22 cellular contexts compared by ENCODE assay signal in the genomic region with DNA sequence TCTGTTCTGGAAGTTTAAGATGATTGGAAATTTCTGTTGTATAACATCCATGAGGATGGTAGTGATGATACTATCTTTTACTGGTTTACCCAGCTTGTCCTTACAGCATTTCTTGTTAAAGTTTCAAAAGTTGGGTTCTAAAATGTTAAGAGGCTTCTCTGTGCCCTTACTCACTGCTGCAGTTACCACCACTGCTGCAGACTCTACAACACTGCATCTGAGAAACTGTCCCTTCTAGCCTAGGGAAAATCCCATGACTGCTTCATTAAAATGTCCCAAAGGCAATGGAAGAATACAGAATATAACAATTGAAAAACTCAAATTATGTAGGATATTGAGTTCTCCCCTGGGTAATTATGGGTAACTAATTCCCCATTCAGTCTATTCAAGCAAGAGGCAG. TPM values are rescaled to one million over a fixed set of nuclear protein-coding genes. Genes with fewer than 3 reads are reported as not detected.
DNase-seq lines count a peak whose midpoint lies in the region; ATAC-seq and TF ChIP-seq lines count a peak whose summit lies in the region.
"Had no signal": no experiment of that assay in that cellular context is flagged by ENCODE, and none has a peak within 500 bp of the region (broad histone marks: within the 10 kb centered on the region; RNA-seq: fewer than 3 reads in every experiment).

No MANE protein-coding gene starts in this region.

- peak overlapping the region; percentile 56 to 65 for H3K27ac Mint-ChIP-seq in natural killer cell
- H3K27ac Mint-ChIP-seq: CD4-positive, alpha-beta memory T cell; HFFc6; nephron had no signal

- H3K27ac ChIP-seq in ACC112 (ENCODE audit: low read depth, low read length) (no peak overlapping the region), PC-9 (peak overlapping the region; percentile 63)
- H3K27ac ChIP-seq: RWPE1, sigmoid colon had no signal

- H4K20me1 ChIP-seq in PC-9 (ENCODE audit: insufficient read depth): no peaks in the 10 kb centered on the region

- H3K4me3 Mint-ChIP-seq in natural killer cell: no peak overlapping the region
- H3K4me3 Mint-ChIP-seq: CD4-positive, alpha-beta memory T cell; HFFc6; nephron had no signal

- CTCF ChIA-PET in PC-9 (lab: Charles Lee): interaction anchor here (0.6 kb wide), 1 partner anchor 31 kb away, joined by 6 read pairs; no protein-coding TSS in a partner anchor

- peak; percentile 33 for ATAC-seq in GM21786 (IDR thresholded peaks at IDR 0.05; ENCODE audit: unreplicated experiment)
- ATAC-seq in natural killer cell: no peak
- ATAC-seq in left cardiac atrium: no peak
- ATAC-seq: SK-N-SH treated with all-trans-retinoic acid at 6 μM for 48 hours had no signal

- no TSS peak for BruUV-seq in PC-9 (replicated peaks; lab: Mats Ljungman, UMichigan)

- H3F3A ChIP-seq in PC-9 (ENCODE audit: insufficient read depth, low read depth): peaks cover 14% of the 10 kb centered on the region

- POLR2A ChIA-PET in PC-9 (lab: Charles Lee; ENCODE audit: unreplicated experiment): interaction anchor here (1.1 kb wide), 1 partner anchor 17 kb away, joined by 3 read pairs; no protein-coding TSS in a partner anchor

- H3K36me3 ChIP-seq in ACC112 (ENCODE audit: insufficient read depth, low read length): no peaks in the 10 kb centered on the region
- no peaks in the 10 kb centered on the region for H3K36me3 ChIP-seq in PC-9 (ENCODE audit: low read depth)
- H3K36me3 ChIP-seq: sigmoid colon had no signal

- no peaks in the 10 kb centered on the region for H3K9me3 ChIP-seq in PC-9 (ENCODE audit: insufficient read depth, low read depth)
- H3K9me3 ChIP-seq: sigmoid colon had no signal

- no peaks in the 10 kb centered on the region; the same call in 1 of the 2 replicates for H3K9me2 ChIP-seq in PC-9 (ENCODE audit: insufficient read depth)

- DNase-seq in PC-9: no peak
- DNase-seq in natural killer cell: no peak
- no peak for DNase-seq in mucosa of gallbladder (ENCODE audit: low spot score)
- DNase-seq in NOMO-1 treated with DMSO at 0.1 percent for 48 hours (lab: John Stamatoyannopoulos, UW; ENCODE audit: unreplicated experiment): no peak
- DNase-seq in stimulated activated CD4-positive, alpha-beta T cell treated with anti-CD3 and anti-CD28 coated beads, Interleukin-4, amount 100 ng/mL, for 4 hours: no peak
- DNase-seq in left cardiac atrium: no peak
- DNase-seq: activated CD4-positive, CD25-positive, alpha-beta regulatory T cell; CD4-positive, alpha-beta memory T cell; effector CD4-positive, alpha-beta T cell; erythroblast; NCI-H1105 treated with DMSO at 0.1 percent for 48 hours; NCI-H510A; posterior cingulate gyrus; sigmoid colon; stimulated activated CD4-positive, alpha-beta T cell treated with anti-CD3 and anti-CD28 coated beads, Interleukin-15, amount 100 ng/mL, for 24 hours; T-helper 9 cell had no signal

- H3K27me3 ChIP-seq in ACC112 (ENCODE audit: insufficient read depth, low read length) (no peaks in the 10 kb centered on the region), PC-9 (ENCODE audit: insufficient read depth, low read depth) (no peaks in the 10 kb centered on the region)
- H3K27me3 ChIP-seq: sigmoid colon had no signal

- intact Hi-C loops in PC-9 (cut with micrococcal nuclease; ENCODE audit: unreplicated experiment): loop anchor here (10.0 kb wide), 1 partner anchor 362 kb away; a partner anchor contains a TSS
- intact Hi-C loops in natural killer cell (cut with micrococcal nuclease): no loop called here
- intact Hi-C loops in left cardiac atrium (cut with DNase I): no loop called here

- H2AFZ ChIP-seq in ACC112 (ENCODE audit: low read length, unreplicated experiment): peak overlapping the region; percentile 58
- peak overlapping the region; percentile 63 for H2AFZ ChIP-seq in PC-9

- H3K36me3 Mint-ChIP-seq in natural killer cell: peaks cover 7% of the 10 kb centered on the region

- H3K9me3 Mint-ChIP-seq in natural killer cell: no peaks in the 10 kb centered on the region
- H3K9me3 Mint-ChIP-seq: CD4-positive, alpha-beta memory T cell; HFFc6; nephron had no signal

- H3K4me3 ChIP-seq in ACC112 (ENCODE audit: low read depth, low read length) (no peak overlapping the region), PC-9 (peak overlapping the region; percentile 35; the same call in 1 of the 2 replicates)
- H3K4me3 ChIP-seq: sigmoid colon had no signal

- peaks cover 22 to 27% of the 10 kb centered on the region in 2 donors for H3K4me1 Mint-ChIP-seq in natural killer cell

- peak overlapping the region; percentile 61 for H3K4me2 ChIP-seq in PC-9

- H3K79me2 ChIP-seq in ACC112 (ENCODE audit: control insufficient read depth, insufficient read depth, low read length, unreplicated experiment): peaks cover 11% of the 10 kb centered on the region
- H3K79me2 ChIP-seq in PC-9 (ENCODE audit: low read depth): peaks cover 11% of the 10 kb centered on the region

- no peaks in the 10 kb centered on the region for H3K4me1 ChIP-seq in ACC112 (ENCODE audit: control insufficient read depth, insufficient read depth, low read length, unreplicated experiment)
- peaks cover 18% of the 10 kb centered on the region for H3K4me1 ChIP-seq in PC-9 (replicated peaks; ENCODE audit: insufficient read depth)

- no peak for TF ChIP-seq CTCF in PC-9 (conservative IDR thresholded peaks at IDR 0.05)
- no peak for TF ChIP-seq CTCF in natural killer cell (IDR thresholded peaks at IDR 0.05)

- H3K27me3 Mint-ChIP-seq in natural killer cell (ENCODE audit: low read depth in 2 of 2): peaks cover 4 to 15% of the 10 kb centered on the region in 2 donors

RNA-seq across cellular contexts. Expression of a gene that starts 3.8 kb away (rescaled TPM):
- total RNA-seq in PC-9 (2021) (34.3 and 37.9 TPM in 2 replicates), natural killer cell (10 to 100 TPM; 27.0 to 33.7 (median 29.7) TPM), mucosa of gallbladder (23.1 TPM), left cardiac atrium (10 to 100 TPM; 22.1 to 33.8 TPM)
